12 cellular contexts compared by ENCODE assay signal in the genomic region with DNA sequence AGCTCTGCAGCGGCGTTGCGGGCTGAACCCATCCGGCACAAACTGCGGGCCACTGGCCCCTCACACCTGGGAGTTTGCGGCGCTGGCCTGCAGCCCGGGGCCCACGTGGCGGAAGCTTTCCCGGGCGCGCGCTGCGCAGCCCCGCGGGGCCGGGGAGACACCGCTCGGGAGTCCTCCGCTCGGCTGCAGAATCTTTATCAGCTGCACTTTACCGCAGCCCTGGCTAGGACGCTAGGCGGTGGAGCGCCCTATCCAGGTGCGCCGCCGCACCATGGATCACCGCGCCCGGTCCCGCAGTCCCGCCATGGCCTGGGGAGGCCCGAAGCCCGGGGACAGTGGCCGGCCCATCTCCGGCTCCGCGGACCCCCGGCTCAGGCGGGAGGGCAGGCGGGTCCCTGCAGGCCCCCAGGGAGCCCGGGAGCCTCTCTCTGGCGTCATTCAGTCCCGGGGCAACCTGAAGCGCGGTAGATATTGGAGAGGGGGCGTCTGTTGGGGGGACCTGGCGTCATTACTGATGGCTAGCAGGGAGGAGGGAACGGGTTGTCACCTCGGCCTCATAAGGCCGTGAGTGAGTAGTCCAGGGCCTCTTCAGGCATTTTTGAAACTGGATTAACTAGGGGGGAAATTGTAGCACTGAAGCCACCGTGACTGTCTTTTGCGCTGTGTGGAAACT. TPM values are rescaled to one million over a fixed set of nuclear protein-coding genes. Genes with fewer than 3 reads are reported as not detected.
DNase-seq lines count a peak whose midpoint lies in the region; ATAC-seq and TF ChIP-seq lines count a peak whose summit lies in the region.
"Had no signal": no experiment of that assay in that cellular context is flagged by ENCODE, and none has a peak within 500 bp of the region (broad histone marks: within the 10 kb centered on the region; RNA-seq: fewer than 3 reads in every experiment).

No MANE protein-coding gene starts in this region.

- peaks cover 100% of the 10 kb centered on the region for H3K27me3 ChIP-seq in iPS-20b (ENCODE audit: insufficient read depth, low read length)

- peak; percentile 38 for DNase-seq in activated CD8-positive, alpha-beta memory T cell treated with anti-CD3 and anti-CD28 coated beads, Interleukin-2, amount 10 ng/mL, durations not matched to agents 7 days and 5 days
- no peak for DNase-seq in activated CD8-positive, alpha-beta memory T cell treated with anti-CD3 and anti-CD28 coated beads, Interleukin-2, amount 50 U/mL, for 48 hours
- DNase-seq in stimulated activated naive B cell treated with anti-CD40 and anti-IgM and Interleukin-4, amounts not matched to agents 10 μg/mL and 1 μg/mL and 100 μg/mL, for 72 hours, result no peak
- DNase-seq in NCI-H510A (lab: John Stamatoyannopoulos, UW) (no peak), T1000 (lab: John Stamatoyannopoulos, UW) (no peak)
- DNase-seq: Karpas-422, SHP77 had no signal

- no peaks in the 10 kb centered on the region; the same call in 1 of the 2 replicates for H3K4me1 ChIP-seq in iPS-20b (ENCODE audit: insufficient read depth, low read length)

- H3K4me1 Mint-ChIP-seq in activated CD8-positive, alpha-beta memory T cell treated with anti-CD3 and anti-CD28 coated beads, Interleukin-2, amount 10 ng/mL, durations not matched to agents 7 days and 5 days, result peaks cover 15% of the 10 kb centered on the region
- H3K4me1 Mint-ChIP-seq in stimulated activated naive B cell treated with anti-CD40 and anti-IgM and Interleukin-4, amounts not matched to agents 10 μg/mL and 1 μg/mL and 100 μg/mL, for 72 hours, result peaks cover 24 to 39% of the 10 kb centered on the region in 2 donors

- ATAC-seq in activated CD8-positive, alpha-beta memory T cell treated with anti-CD3 and anti-CD28 coated beads, Interleukin-2, amount 10 ng/mL, durations not matched to agents 7 days and 5 days, result no peak
- ATAC-seq in SK-N-SH treated with all-trans-retinoic acid at 6 μM for 48 hours (peak; percentile 41; the same call in 1 of the 3 replicates), HG03159 (IDR thresholded peaks at IDR 0.05; ENCODE audit: unreplicated experiment) (no peak)
- ATAC-seq in stimulated activated naive B cell treated with anti-CD40 and anti-IgM and Interleukin-4, amounts not matched to agents 10 μg/mL and 1 μg/mL and 100 μg/mL, for 72 hours (replicated peaks), result peak in 1 of 2 donors; percentile 36

- no peak overlapping the region for H3K9ac ChIP-seq in iPS-20b (ENCODE audit: low read depth, low read length)

- H3K9me3 Mint-ChIP-seq in activated CD8-positive, alpha-beta memory T cell treated with anti-CD3 and anti-CD28 coated beads, Interleukin-2, amount 10 ng/mL, durations not matched to agents 7 days and 5 days (ENCODE audit: low read depth), result no peaks in the 10 kb centered on the region
- peaks cover 0 to 1% of the 10 kb centered on the region in 2 donors for H3K9me3 Mint-ChIP-seq in stimulated activated naive B cell treated with anti-CD40 and anti-IgM and Interleukin-4, amounts not matched to agents 10 μg/mL and 1 μg/mL and 100 μg/mL, for 72 hours

- peaks cover 4% of the 10 kb centered on the region; the same call in 1 of the 2 replicates for H3K9me3 ChIP-seq in iPS-20b (ENCODE audit: insufficient read depth, low read depth, low read length)

- peak overlapping the region; percentile 49; the same call in 1 of the 2 replicates for H3K4me3 ChIP-seq in iPS-20b (ENCODE audit: low read length)
- H3K4me3 ChIP-seq: lung had no signal

- no peaks in the 10 kb centered on the region for H3K36me3 Mint-ChIP-seq in activated CD8-positive, alpha-beta memory T cell treated with anti-CD3 and anti-CD28 coated beads, Interleukin-2, amount 10 ng/mL, durations not matched to agents 7 days and 5 days
- H3K36me3 Mint-ChIP-seq in stimulated activated naive B cell treated with anti-CD40 and anti-IgM and Interleukin-4, amounts not matched to agents 10 μg/mL and 1 μg/mL and 100 μg/mL, for 72 hours, result peaks cover 0 to 3% of the 10 kb centered on the region in 2 donors

- no peak overlapping the region for H3K4me3 Mint-ChIP-seq in activated CD8-positive, alpha-beta memory T cell treated with anti-CD3 and anti-CD28 coated beads, Interleukin-2, amount 10 ng/mL, durations not matched to agents 7 days and 5 days
- H3K4me3 Mint-ChIP-seq in stimulated activated naive B cell treated with anti-CD40 and anti-IgM and Interleukin-4, amounts not matched to agents 10 μg/mL and 1 μg/mL and 100 μg/mL, for 72 hours, result peak overlapping the region in 1 of 2 donors; percentile 31

- H3K27ac Mint-ChIP-seq in activated CD8-positive, alpha-beta memory T cell treated with anti-CD3 and anti-CD28 coated beads, Interleukin-2, amount 10 ng/mL, durations not matched to agents 7 days and 5 days, result no peak overlapping the region
- H3K27ac Mint-ChIP-seq in stimulated activated naive B cell treated with anti-CD40 and anti-IgM and Interleukin-4, amounts not matched to agents 10 μg/mL and 1 μg/mL and 100 μg/mL, for 72 hours, result peak overlapping the region; percentile 66

- no peaks in the 10 kb centered on the region for H3K36me3 ChIP-seq in iPS-20b (ENCODE audit: insufficient read depth, low read depth, low read length)

- CTCF ChIA-PET in activated CD8-positive, alpha-beta memory T cell treated with anti-CD3 and anti-CD28 coated beads, Interleukin-2, amount 10 ng/mL, durations not matched to agents 7 days and 5 days (lab: Charles Lee), result no interaction called here

- no peak overlapping the region for H3K27ac ChIP-seq in iPS-20b (ENCODE audit: low read length)
- H3K27ac ChIP-seq: epithelial cell of prostate had no signal

- peaks cover 92% of the 10 kb centered on the region for H3K27me3 Mint-ChIP-seq in activated CD8-positive, alpha-beta memory T cell treated with anti-CD3 and anti-CD28 coated beads, Interleukin-2, amount 10 ng/mL, durations not matched to agents 7 days and 5 days
- peaks cover 77 to 86% of the 10 kb centered on the region in 2 donors for H3K27me3 Mint-ChIP-seq in stimulated activated naive B cell treated with anti-CD40 and anti-IgM and Interleukin-4, amounts not matched to agents 10 μg/mL and 1 μg/mL and 100 μg/mL, for 72 hours

TF ChIP-seq in SK-N-SH treated with all-trans-retinoic acid at 6 μM for 48 hours, 23 proteins besides CTCF, POLR2A, EP300 and RAD21 (continues in another document):
- TF ChIP-seq TOX (CRISPR knock-in tag; IDR thresholded peaks at IDR 0.05; ENCODE audit: borderline replicate concordance) (no peak), GLIS3 (CRISPR knock-in tag; IDR thresholded peaks at IDR 0.05) (no peak), BACH2 (CRISPR knock-in tag; IDR thresholded peaks at IDR 0.05; ENCODE audit: borderline replicate concordance) (no peak), CSDC2 (CRISPR knock-in tag; IDR thresholded peaks at IDR 0.05) (no peak), ZFP30 (CRISPR knock-in tag; IDR thresholded peaks at IDR 0.05) (no peak), ZC3H10 (CRISPR knock-in tag; IDR thresholded peaks at IDR 0.05) (no peak), SNAI2 (CRISPR knock-in tag; IDR thresholded peaks at IDR 0.05) (no peak), ZNF8 (CRISPR knock-in tag; IDR thresholded peaks at IDR 0.05) (no peak), ARNTL (CRISPR knock-in tag; IDR thresholded peaks at IDR 0.05; ENCODE audit: borderline replicate concordance, low read depth) (no peak), ISL1 (CRISPR knock-in tag; IDR thresholded peaks at IDR 0.05) (no peak), ZNF565 (CRISPR knock-in tag; conservative IDR thresholded peaks at IDR 0.05; ENCODE audit: low read depth) (no peak), ESRRG (CRISPR knock-in tag; IDR thresholded peaks at IDR 0.05) (no peak), ZNF70 (CRISPR knock-in tag; IDR thresholded peaks at IDR 0.05) (no peak), RARB (CRISPR knock-in tag; IDR thresholded peaks at IDR 0.05) (no peak)
- TF ChIP-seq, protein P1, sequence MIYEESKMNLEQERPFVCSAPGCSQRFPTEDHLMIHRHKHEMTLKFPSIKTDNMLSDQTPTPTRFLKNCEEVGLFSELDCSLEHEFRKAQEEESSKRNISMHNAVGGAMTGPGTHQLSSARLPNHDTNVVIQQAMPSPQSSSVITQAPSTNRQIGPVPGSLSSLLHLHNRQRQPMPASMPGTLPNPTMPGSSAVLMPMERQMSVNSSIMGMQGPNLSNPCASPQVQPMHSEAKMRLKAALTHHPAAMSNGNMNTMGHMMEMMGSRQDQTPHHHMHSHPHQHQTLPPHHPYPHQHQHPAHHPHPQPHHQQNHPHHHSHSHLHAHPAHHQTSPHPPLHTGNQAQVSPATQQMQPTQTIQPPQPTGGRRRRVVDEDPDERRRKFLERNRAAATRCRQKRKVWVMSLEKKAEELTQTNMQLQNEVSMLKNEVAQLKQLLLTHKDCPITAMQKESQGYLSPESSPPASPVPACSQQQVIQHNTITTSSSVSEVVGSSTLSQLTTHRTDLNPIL (CRISPR knock-in tag; IDR thresholded peaks at IDR 0.05; ENCODE audit: low read depth), result no peak
- TF ChIP-seq, protein P2, sequence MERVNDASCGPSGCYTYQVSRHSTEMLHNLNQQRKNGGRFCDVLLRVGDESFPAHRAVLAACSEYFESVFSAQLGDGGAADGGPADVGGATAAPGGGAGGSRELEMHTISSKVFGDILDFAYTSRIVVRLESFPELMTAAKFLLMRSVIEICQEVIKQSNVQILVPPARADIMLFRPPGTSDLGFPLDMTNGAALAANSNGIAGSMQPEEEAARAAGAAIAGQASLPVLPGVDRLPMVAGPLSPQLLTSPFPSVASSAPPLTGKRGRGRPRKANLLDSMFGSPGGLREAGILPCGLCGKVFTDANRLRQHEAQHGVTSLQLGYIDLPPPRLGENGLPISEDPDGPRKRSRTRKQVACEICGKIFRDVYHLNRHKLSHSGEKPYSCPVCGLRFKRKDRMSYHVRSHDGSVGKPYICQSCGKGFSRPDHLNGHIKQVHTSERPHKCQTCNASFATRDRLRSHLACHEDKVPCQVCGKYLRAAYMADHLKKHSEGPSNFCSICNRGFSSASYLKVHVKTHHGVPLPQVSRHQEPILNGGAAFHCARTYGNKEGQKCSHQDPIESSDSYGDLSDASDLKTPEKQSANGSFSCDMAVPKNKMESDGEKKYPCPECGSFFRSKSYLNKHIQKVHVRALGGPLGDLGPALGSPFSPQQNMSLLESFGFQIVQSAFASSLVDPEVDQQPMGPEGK (CRISPR knock-in tag; IDR thresholded peaks at IDR 0.05; ENCODE audit: borderline replicate concordance), result no peak

RNA-seq across cellular contexts. Expression of a gene that starts 5.7 kb away (rescaled TPM):
- not detected for total RNA-seq in activated CD8-positive, alpha-beta memory T cell treated with anti-CD3 and anti-CD28 coated beads, Interleukin-2, amount 10 ng/mL, durations not matched to agents 7 days and 5 days

RNA-seq across cellular contexts. Expression of a gene that starts 49.9 kb away (rescaled TPM):
- total RNA-seq in activated CD8-positive, alpha-beta memory T cell treated with anti-CD3 and anti-CD28 coated beads, Interleukin-2, amount 10 ng/mL, durations not matched to agents 7 days and 5 days, result not detected
